8 cellular contexts compared by ENCODE assay signal in the genomic region with DNA sequence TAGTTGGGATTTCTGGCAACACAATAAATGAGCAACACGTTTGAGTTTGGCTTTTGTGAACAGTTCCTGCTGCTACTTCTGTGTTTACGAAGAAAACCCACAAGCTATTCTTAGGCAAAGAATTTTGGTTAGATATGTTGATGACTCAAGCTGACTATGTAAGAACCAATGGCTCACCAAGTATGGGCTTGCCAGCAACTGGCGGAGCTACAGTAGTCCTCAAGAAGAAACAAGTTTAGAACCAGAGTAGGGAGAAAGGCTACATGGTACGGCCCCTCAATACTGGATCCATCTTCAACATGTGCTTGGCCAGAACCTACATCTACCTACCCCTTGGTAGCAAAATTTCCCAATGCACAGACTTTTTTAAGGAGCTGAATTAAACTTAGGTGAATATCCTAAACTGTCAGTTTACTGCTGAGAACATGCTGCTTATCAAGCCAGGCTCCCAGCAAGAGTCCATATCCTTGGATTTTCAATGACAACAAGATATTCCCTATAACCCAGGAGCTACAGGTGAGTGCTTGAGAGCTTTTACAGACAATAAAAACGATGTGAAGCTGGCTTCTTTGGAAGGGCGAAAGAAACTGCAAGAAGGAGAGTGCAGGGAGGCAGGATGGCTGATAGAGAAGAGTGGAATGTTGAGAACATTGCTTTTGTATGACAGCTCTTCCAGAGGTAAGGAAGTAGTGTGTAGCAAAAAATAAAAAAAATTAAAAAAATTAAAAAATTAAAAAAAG.
A peak's percentile ranks its signal among the peaks of the same experiment; 100 is the strongest.
DNase-seq lines count a peak whose midpoint lies in the region; ATAC-seq and TF ChIP-seq lines count a peak whose summit lies in the region.

No MANE protein-coding gene starts in this region.

- no peak overlapping the region for H3K4me3 ChIP-seq in lung

- TF ChIP-seq CTCF in brain (conservative IDR thresholded peaks at IDR 0.05) (no peak), lung (IDR thresholded peaks at IDR 0.05; ENCODE audit: control extremely low read depth, extremely low read depth) (no peak)

- H3K4me1 Mint-ChIP-seq in brain, result peaks cover 40% of the 10 kb centered on the region

- H3K9me3 Mint-ChIP-seq in brain, result no peaks in the 10 kb centered on the region

- H3K27ac Mint-ChIP-seq in brain, result peak overlapping the region in 3 of 5 experiments; percentile 33 to 70 (median 60)

- DNase-seq in EH (ENCODE audit: low read depth) (peak; percentile 97), KBM-7 (peak; percentile 73), lung (ENCODE audit: low spot score) (no peak), T1000 (lab: John Stamatoyannopoulos, UW) (no peak), NCI-H1417 (lab: John Stamatoyannopoulos, UW) (no peak)

- no peaks in the 10 kb centered on the region for H3K9me3 ChIP-seq in lung (ENCODE audit: control insufficient read depth in 2 of 2, insufficient read depth in 1 of 2, low read length in 1 of 2)

- no peaks in the 10 kb centered on the region for H3K36me3 Mint-ChIP-seq in brain

- no peaks in the 10 kb centered on the region for H3K27me3 Mint-ChIP-seq in brain

- WGBS in lung, 2 donors, result 47% methylated on average over 6 of the region's 6 CpGs

- in situ Hi-C loops in KBM-7 (cut with MboI; ENCODE audit: low pct_unique_long_range_greater_than_20kb, low sequenced_read_pairs), result no loop called here

- no peaks in the 10 kb centered on the region for H3K27me3 ChIP-seq in lung (ENCODE audit: control insufficient read depth, insufficient read depth)

- H3K4me3 Mint-ChIP-seq in brain, result peak overlapping the region in 1 of 5 experiments; percentile 50

- H3K27ac ChIP-seq in lung (ENCODE audit: low read depth in 1 of 2, low read length in 1 of 2), result peak overlapping the region; percentile 73 to 81

- peaks cover 0 to 3% of the 10 kb centered on the region in 2 donors for H3K36me3 ChIP-seq in lung (ENCODE audit: control insufficient read depth in 2 of 2, insufficient read depth in 2 of 2, low read length in 2 of 2)

- H3K4me1 ChIP-seq in lung (ENCODE audit: control insufficient read depth in 2 of 2, insufficient read depth in 2 of 2, low read length in 2 of 2), result peaks cover 1 to 28% of the 10 kb centered on the region in 2 donors

- ATAC-seq in GM21526 (IDR thresholded peaks at IDR 0.05; ENCODE audit: low FRiP score, unreplicated experiment) (peak; percentile 51), lung (ENCODE audit: insufficient read depth, low FRiP score) (peak; percentile 41), HG03097 (IDR thresholded peaks at IDR 0.05; ENCODE audit: low FRiP score, unreplicated experiment) (no peak)

Comparison
In these comparisons a context has a peak if more than half of its experiments do, and no peak if none do; other contexts are left out.
1. DNase-seq: peak in EH (single experiment) and KBM-7 (single experiment); none in lung (single experiment), T1000 (single experiment) and NCI-H1417 (0 of 3).